Comparison of ENCODE assay signal across 23 cellular contexts in genomic region chr21:42454221-42454570, GRCh38. TPM values are rescaled to one million over a fixed set of nuclear protein-coding genes. Genes with fewer than 3 reads are reported as not detected.
"Had no signal": no experiment of that assay in that cellular context is flagged by ENCODE, and none has a peak within 500 bp of the region (broad histone marks: within the 10 kb centered on the region; RNA-seq: fewer than 3 reads in every experiment).

No MANE protein-coding gene starts in this region.

- H3K36me3 ChIP-seq: colonic mucosa, gastrocnemius medialis, pancreas, right atrium auricular region, uterus, WERI-Rb-1 had no signal

- H3K4me2 ChIP-seq: hepatocyte had no signal

- H3K27me3 ChIP-seq: colonic mucosa, hepatocyte, pancreas, right atrium auricular region, uterus had no signal

- H3K79me2 ChIP-seq: hepatocyte had no signal

- H3K27ac ChIP-seq: colonic mucosa, gastrocnemius medialis, hepatocyte, pancreas, right atrium auricular region, uterus, WERI-Rb-1 had no signal

- DNase-seq: activated CD4-positive, alpha-beta memory T cell treated with anti-CD3 and anti-CD28 coated beads, Interleukin-2, amount 10 ng/mL, durations not matched to agents 7 days and 5 days; activated CD4-positive, alpha-beta T cell treated with anti-CD3 and anti-CD28 coated beads for 48 hours; activated CD8-positive, alpha-beta memory T cell treated with anti-CD3 and anti-CD28 coated beads, Interleukin-2, amount 50 U/mL, for 48 hours; activated gamma-delta T cell treated with Interleukin-2 at 50 U/mL for 16 hours; activated T-cell treated with anti-CD3 and anti-CD28 coated beads, Interleukin-2, amount 50 U/mL, for 24 hours; cerebellar nuclear complex; colonic mucosa; effector memory CD4-positive, alpha-beta T cell; gastrocnemius medialis; islet precursor cell; left ventricle myocardium superior; naive B cell; nucleus accumbens; stimulated activated CD4-positive, alpha-beta T cell treated with anti-CD3 and anti-CD28 coated beads, Interleukin-12 subunit alpha, Interleukin-12 subunit beta, amount 100 ng/mL, for 4 hours; stimulated activated CD4-positive, alpha-beta T cell treated with anti-CD3 and anti-CD28 coated beads, Interleukin-4, amount 100 ng/mL, for 1 hour; uterus; WERI-Rb-1 had no signal

- H3K9me3 ChIP-seq: colonic mucosa, gastrocnemius medialis, pancreas, right atrium auricular region, uterus had no signal

- H2AFZ ChIP-seq: hepatocyte had no signal

- ATAC-seq: activated CD4-positive, CD25-positive, alpha-beta regulatory T cell treated with anti-CD3 and anti-CD28 coated beads, Interleukin-2, amount 50 U/mL, for 24 hours; activated T-helper 17 cell treated with anti-CD3 and anti-CD28 coated beads, Interleukin-2, amount 50 U/mL, for 72 hours; gastrocnemius medialis; left ventricle myocardium superior had no signal

- H3K4me3 ChIP-seq: colonic mucosa, gastrocnemius medialis, hepatocyte, pancreas, right atrium auricular region, uterus had no signal

- H3K4me1 ChIP-seq: colonic mucosa, gastrocnemius medialis, uterus had no signal

RNA-seq across cellular contexts. Expression of gene UBASH3A, which starts 50.5 kb away (rescaled TPM):
- polyA plus RNA-seq: hepatocyte, neural cell had no signal
